ENCODE assay signal across 8 cellular contexts in the genomic region with DNA sequence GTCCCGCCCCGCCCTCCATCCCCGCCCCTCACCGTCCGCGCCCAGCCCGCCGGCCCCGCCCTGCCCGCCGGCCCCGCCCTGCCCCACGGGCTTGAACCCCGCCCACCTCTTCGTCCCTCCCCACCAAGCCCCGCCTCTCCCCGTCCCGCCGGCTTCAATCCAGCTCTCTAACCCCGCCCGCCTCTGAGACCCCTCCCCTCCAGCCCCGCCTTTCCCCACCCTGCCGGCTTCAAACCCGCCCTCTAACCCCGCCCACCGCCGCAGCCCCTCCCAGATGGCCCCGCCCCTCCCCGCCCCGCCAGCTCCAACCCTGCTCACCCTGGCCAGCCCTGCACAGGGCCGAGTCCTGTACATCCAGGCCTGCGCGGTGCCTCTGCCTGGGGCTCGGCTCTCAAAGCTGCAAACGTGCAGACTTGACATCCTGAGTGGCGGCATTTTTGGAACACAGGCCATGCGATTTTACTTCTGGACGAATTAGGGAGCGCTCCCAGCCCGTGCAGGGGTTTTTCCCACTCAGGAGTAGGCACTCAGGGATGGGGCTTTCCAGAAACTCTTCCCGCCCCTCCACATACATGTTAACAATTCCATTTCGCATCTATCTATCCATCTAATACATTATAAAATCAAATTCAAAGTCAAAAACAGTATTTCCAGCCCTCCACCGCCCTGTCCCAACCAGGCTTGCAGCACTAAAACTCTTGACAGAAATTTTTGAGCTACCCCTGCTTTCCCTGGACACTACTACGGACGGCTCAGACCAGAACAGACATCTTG. TPM values are rescaled to one million over a fixed set of nuclear protein-coding genes. Genes with fewer than 3 reads are reported as not detected.
DNase-seq lines count a peak whose midpoint lies in the region; ATAC-seq, FAIRE-seq and TF ChIP-seq lines count a peak whose summit lies in the region.

No MANE protein-coding gene starts in this region.

- WGBS in right lobe of liver (ENCODE audit: insufficient coverage, low coverage, low lambda C conversion rate, missing lambda C conversion rate): 3% methylated on average over 37 of the region's 45 CpGs

- H3K4me1 ChIP-seq in right lobe of liver: peaks cover 0 to 34% (median 10%) of the 10 kb centered on the region in 4 donors

- no peaks in the 10 kb centered on the region for H3K36me3 ChIP-seq in right lobe of liver

- no peaks in the 10 kb centered on the region for H3K9me3 ChIP-seq in right lobe of liver

- DNase-seq in AML-193 (lab: John Stamatoyannopoulos, UW) (peak; percentile 75 to 81), GM19239 (ENCODE audit: insufficient read length, low spot score) (peak; percentile 85), NCI-H526 treated with DMSO at 0.1 percent for 48 hours (lab: John Stamatoyannopoulos, UW) (peak; percentile 63), dedifferentiated amniotic fluid mesenchymal stem cell (ENCODE audit: extremely low spot score) (peak; percentile 96), right lobe of liver (peak; percentile 99)
- peak; percentile 94 to 97 for DNase-seq in activated CD4-positive, alpha-beta T cell treated with anti-CD3 and anti-CD28 coated beads, Interleukin-2, amount 50 U/mL, for 48 hours
- DNase-seq in stimulated activated CD4-positive, alpha-beta T cell treated with anti-CD3 and anti-CD28 coated beads, Interleukin-4, amount 100 ng/mL, for 24 hours: peak; percentile 96

- no peak for TF ChIP-seq CTCF in right lobe of liver (IDR thresholded peaks at IDR 0.05)

- intact Hi-C loops in right lobe of liver (cut with DNase I): no loop called here

- H3K27me3 ChIP-seq in right lobe of liver: no peaks in the 10 kb centered on the region

- peak; percentile 52 for TF ChIP-seq POLR2A in right lobe of liver (IDR thresholded peaks at IDR 0.05)

- peak overlapping the region in 1 of 3 donors; percentile 22 for H3K4me3 ChIP-seq in right lobe of liver

- ATAC-seq in HG03439 (IDR thresholded peaks at IDR 0.05; ENCODE audit: unreplicated experiment) (peak; percentile 33), right lobe of liver (peak; percentile 89 to 91 (median 90))

- peak; percentile 48 for FAIRE-seq in GM19239 (lab: Jason Lieb, UNC)

- peak overlapping the region in 1 of 3 donors; percentile 58 for H3K27ac ChIP-seq in right lobe of liver

RNA-seq across cellular contexts. Expression of gene NMT2, which starts 0.5 kb away (rescaled TPM):
- total RNA-seq in right lobe of liver: 10 to 100 TPM; 18.1 to 34.5 (median 30.8) TPM
